1 cellular context compared by ENCODE assay signal in the genomic region with DNA sequence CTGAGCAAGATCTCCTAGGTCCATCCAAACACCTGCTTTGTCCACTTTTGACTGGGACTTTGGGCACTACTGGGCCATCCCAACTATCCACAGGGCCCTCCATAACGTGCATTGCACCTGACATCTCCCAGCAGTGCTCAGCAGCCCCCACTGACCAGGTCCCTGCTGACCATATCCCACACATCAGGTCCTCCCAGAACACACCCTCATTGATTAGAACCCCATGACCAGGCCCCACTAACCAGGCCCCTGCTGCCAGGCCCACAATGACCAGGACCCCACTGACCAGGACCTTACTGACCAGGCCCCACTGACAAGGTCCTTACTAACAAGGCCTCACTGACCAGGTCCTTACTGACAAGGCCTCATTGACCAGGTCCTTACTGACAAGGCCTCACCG.
TF ChIP-seq lines count a peak whose summit lies in the region.

No MANE protein-coding gene starts in this region.

TF ChIP-seq in H1, 55 proteins besides CTCF, POLR2A, EP300 and RAD21:
- no peak for TF ChIP-seq KDM5A (IDR thresholded peaks at IDR 0.05; ENCODE audit: low read length)
- no peak for TF ChIP-seq SP1 (IDR thresholded peaks at IDR 0.05; ENCODE audit: low read depth, low read length)
- no peak for TF ChIP-seq EZH2 (IDR thresholded peaks at IDR 0.05; ENCODE audit: low read depth, low read length, severe bottlenecking)
- TF ChIP-seq, protein P1, sequence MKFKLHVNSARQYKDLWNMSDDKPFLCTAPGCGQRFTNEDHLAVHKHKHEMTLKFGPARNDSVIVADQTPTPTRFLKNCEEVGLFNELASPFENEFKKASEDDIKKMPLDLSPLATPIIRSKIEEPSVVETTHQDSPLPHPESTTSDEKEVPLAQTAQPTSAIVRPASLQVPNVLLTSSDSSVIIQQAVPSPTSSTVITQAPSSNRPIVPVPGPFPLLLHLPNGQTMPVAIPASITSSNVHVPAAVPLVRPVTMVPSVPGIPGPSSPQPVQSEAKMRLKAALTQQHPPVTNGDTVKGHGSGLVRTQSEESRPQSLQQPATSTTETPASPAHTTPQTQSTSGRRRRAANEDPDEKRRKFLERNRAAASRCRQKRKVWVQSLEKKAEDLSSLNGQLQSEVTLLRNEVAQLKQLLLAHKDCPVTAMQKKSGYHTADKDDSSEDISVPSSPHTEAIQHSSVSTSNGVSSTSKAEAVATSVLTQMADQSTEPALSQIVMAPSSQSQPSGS (IDR thresholded peaks at IDR 0.05; ENCODE audit: low read length): no peak
- no peak for TF ChIP-seq SAP30 (IDR thresholded peaks at IDR 0.05; ENCODE audit: insufficient read depth, insufficient replicate concordance, low read length)
- no peak for TF ChIP-seq YY1 (IDR thresholded peaks at IDR 0.05; ENCODE audit: low read depth, low read length)
TF ChIP-seq in H1: peak in this region for 0.
